ENCODE assay signal across 2 cellular contexts in the genomic region with DNA sequence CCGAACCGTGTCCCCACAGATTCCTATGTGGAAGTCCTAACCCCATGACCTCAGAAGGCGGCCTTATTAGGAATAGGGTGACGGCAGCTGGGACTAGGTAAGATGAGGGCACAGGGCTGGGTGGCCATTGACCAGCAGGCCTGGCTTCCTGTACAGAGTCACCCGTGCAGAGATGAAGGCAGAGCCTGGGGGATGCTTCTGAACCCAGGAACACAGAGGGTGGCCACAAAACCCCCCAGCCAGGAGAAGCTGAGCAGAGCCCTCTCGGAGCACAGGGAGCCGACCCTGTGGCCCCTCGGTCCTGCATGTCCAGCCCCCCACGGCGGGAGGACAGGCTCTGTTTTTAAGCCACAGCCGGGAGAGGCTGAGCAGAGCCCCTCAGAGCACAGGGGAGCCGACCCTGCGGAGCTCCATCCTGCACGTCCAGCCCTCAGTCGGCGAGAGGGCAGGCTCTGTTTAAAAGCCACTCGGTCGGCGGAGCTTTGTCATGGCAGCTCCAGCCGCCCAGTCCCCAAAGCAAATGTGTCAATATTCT.
TF ChIP-seq lines count a peak whose summit lies in the region.

No MANE protein-coding gene starts in this region.

TF ChIP-seq in SK-N-SH, 30 proteins besides CTCF, POLR2A, EP300 and RAD21 (continued from another document):
- TF ChIP-seq, protein P1, sequence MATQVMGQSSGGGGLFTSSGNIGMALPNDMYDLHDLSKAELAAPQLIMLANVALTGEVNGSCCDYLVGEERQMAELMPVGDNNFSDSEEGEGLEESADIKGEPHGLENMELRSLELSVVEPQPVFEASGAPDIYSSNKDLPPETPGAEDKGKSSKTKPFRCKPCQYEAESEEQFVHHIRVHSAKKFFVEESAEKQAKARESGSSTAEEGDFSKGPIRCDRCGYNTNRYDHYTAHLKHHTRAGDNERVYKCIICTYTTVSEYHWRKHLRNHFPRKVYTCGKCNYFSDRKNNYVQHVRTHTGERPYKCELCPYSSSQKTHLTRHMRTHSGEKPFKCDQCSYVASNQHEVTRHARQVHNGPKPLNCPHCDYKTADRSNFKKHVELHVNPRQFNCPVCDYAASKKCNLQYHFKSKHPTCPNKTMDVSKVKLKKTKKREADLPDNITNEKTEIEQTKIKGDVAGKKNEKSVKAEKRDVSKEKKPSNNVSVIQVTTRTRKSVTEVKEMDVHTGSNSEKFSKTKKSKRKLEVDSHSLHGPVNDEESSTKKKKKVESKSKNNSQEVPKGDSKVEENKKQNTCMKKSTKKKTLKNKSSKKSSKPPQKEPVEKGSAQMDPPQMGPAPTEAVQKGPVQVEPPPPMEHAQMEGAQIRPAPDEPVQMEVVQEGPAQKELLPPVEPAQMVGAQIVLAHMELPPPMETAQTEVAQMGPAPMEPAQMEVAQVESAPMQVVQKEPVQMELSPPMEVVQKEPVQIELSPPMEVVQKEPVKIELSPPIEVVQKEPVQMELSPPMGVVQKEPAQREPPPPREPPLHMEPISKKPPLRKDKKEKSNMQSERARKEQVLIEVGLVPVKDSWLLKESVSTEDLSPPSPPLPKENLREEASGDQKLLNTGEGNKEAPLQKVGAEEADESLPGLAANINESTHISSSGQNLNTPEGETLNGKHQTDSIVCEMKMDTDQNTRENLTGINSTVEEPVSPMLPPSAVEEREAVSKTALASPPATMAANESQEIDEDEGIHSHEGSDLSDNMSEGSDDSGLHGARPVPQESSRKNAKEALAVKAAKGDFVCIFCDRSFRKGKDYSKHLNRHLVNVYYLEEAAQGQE (IDR thresholded peaks at IDR 0.05; ENCODE audit: low read depth, low read length): no peak
- no peak for TF ChIP-seq FOXJ3 (CRISPR knock-in tag; IDR thresholded peaks at IDR 0.05)
- no peak for TF ChIP-seq RXRA (IDR thresholded peaks at IDR 0.05; ENCODE audit: borderline replicate concordance, low read depth)
- TF ChIP-seq NFIC (IDR thresholded peaks at IDR 0.05; ENCODE audit: borderline replicate concordance): no peak
- TF ChIP-seq MEF2A (IDR thresholded peaks at IDR 0.05; ENCODE audit: borderline replicate concordance, low read depth): no peak
- TF ChIP-seq CHD2 (IDR thresholded peaks at IDR 0.05; ENCODE audit: low read length, partially characterized antibody): no peak
- no peak for TF ChIP-seq TCF12 (IDR thresholded peaks at IDR 0.05)
- TF ChIP-seq, protein P2, sequence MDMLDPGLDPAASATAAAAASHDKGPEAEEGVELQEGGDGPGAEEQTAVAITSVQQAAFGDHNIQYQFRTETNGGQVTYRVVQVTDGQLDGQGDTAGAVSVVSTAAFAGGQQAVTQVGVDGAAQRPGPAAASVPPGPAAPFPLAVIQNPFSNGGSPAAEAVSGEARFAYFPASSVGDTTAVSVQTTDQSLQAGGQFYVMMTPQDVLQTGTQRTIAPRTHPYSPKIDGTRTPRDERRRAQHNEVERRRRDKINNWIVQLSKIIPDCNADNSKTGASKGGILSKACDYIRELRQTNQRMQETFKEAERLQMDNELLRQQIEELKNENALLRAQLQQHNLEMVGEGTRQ (IDR thresholded peaks at IDR 0.05; ENCODE audit: borderline replicate concordance, low read depth, low read length): no peak
- no peak for TF ChIP-seq TAF1 (IDR thresholded peaks at IDR 0.05; ENCODE audit: borderline replicate concordance, low read depth, low read length)
- TF ChIP-seq EZH2phosphoT487 (IDR thresholded peaks at IDR 0.05; ENCODE audit: borderline replicate concordance, low read depth): no peak
- TF ChIP-seq SMC3 (IDR thresholded peaks at IDR 0.05; ENCODE audit: low read depth, low read length): no peak
- TF ChIP-seq GATA2 (CRISPR knock-in tag; IDR thresholded peaks at IDR 0.05): no peak
- no peak for TF ChIP-seq JUND (IDR thresholded peaks at IDR 0.05)
- no peak for TF ChIP-seq RFX5 (IDR thresholded peaks at IDR 0.05; ENCODE audit: low read length)

TF ChIP-seq in SK-N-SH treated with all-trans-retinoic acid at 6 μM for 48 hours, 23 proteins besides CTCF, POLR2A, EP300 and RAD21 (continued from another document):
- TF ChIP-seq, protein P3, sequence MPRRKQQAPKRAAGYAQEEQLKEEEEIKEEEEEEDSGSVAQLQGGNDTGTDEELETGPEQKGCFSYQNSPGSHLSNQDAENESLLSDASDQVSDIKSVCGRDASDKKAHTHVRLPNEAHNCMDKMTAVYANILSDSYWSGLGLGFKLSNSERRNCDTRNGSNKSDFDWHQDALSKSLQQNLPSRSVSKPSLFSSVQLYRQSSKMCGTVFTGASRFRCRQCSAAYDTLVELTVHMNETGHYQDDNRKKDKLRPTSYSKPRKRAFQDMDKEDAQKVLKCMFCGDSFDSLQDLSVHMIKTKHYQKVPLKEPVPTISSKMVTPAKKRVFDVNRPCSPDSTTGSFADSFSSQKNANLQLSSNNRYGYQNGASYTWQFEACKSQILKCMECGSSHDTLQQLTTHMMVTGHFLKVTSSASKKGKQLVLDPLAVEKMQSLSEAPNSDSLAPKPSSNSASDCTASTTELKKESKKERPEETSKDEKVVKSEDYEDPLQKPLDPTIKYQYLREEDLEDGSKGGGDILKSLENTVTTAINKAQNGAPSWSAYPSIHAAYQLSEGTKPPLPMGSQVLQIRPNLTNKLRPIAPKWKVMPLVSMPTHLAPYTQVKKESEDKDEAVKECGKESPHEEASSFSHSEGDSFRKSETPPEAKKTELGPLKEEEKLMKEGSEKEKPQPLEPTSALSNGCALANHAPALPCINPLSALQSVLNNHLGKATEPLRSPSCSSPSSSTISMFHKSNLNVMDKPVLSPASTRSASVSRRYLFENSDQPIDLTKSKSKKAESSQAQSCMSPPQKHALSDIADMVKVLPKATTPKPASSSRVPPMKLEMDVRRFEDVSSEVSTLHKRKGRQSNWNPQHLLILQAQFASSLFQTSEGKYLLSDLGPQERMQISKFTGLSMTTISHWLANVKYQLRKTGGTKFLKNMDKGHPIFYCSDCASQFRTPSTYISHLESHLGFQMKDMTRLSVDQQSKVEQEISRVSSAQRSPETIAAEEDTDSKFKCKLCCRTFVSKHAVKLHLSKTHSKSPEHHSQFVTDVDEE (CRISPR knock-in tag; IDR thresholded peaks at IDR 0.05): no peak
- TF ChIP-seq OSR1 (CRISPR knock-in tag; IDR thresholded peaks at IDR 0.05) (no peak), TCF4 (CRISPR knock-in tag; IDR thresholded peaks at IDR 0.05; ENCODE audit: borderline replicate concordance) (no peak), ZNF565 (CRISPR knock-in tag; conservative IDR thresholded peaks at IDR 0.05; ENCODE audit: low read depth) (no peak), BACH2 (CRISPR knock-in tag; IDR thresholded peaks at IDR 0.05; ENCODE audit: borderline replicate concordance) (no peak), ZFP30 (CRISPR knock-in tag; IDR thresholded peaks at IDR 0.05) (no peak), GLIS3 (CRISPR knock-in tag; IDR thresholded peaks at IDR 0.05) (no peak), CSDC2 (CRISPR knock-in tag; IDR thresholded peaks at IDR 0.05) (no peak)
- TF ChIP-seq, protein P4, sequence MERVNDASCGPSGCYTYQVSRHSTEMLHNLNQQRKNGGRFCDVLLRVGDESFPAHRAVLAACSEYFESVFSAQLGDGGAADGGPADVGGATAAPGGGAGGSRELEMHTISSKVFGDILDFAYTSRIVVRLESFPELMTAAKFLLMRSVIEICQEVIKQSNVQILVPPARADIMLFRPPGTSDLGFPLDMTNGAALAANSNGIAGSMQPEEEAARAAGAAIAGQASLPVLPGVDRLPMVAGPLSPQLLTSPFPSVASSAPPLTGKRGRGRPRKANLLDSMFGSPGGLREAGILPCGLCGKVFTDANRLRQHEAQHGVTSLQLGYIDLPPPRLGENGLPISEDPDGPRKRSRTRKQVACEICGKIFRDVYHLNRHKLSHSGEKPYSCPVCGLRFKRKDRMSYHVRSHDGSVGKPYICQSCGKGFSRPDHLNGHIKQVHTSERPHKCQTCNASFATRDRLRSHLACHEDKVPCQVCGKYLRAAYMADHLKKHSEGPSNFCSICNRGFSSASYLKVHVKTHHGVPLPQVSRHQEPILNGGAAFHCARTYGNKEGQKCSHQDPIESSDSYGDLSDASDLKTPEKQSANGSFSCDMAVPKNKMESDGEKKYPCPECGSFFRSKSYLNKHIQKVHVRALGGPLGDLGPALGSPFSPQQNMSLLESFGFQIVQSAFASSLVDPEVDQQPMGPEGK (CRISPR knock-in tag; IDR thresholded peaks at IDR 0.05; ENCODE audit: borderline replicate concordance): no peak
- TF ChIP-seq, protein P5, sequence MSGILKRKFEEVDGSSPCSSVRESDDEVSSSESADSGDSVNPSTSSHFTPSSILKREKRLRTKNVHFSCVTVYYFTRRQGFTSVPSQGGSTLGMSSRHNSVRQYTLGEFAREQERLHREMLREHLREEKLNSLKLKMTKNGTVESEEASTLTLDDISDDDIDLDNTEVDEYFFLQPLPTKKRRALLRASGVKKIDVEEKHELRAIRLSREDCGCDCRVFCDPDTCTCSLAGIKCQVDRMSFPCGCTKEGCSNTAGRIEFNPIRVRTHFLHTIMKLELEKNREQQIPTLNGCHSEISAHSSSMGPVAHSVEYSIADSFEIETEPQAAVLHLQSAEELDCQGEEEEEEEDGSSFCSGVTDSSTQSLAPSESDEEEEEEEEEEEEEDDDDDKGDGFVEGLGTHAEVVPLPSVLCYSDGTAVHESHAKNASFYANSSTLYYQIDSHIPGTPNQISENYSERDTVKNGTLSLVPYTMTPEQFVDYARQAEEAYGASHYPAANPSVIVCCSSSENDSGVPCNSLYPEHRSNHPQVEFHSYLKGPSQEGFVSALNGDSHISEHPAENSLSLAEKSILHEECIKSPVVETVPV (CRISPR knock-in tag; IDR thresholded peaks at IDR 0.05): no peak
